1 cellular context compared by ENCODE assay signal in genomic region chrX:48071064-48071985, GRCh38.
TF ChIP-seq lines count a peak whose summit lies in the region.

Gene ZNF630, minus strand, starts transcription at chrX:48071640. Its CDS starts 4,754 bp downstream, at chrX:48066886.

TF ChIP-seq in GM12878, 131 proteins besides CTCF, POLR2A, EP300 and RAD21 (continued from another document):
- TF ChIP-seq HDGF (IDR thresholded peaks at IDR 0.05) (0 out of 2 replicates have a peak, but pooled peaks have one; percentile 28), RCOR1 (conservative IDR thresholded peaks at IDR 0.05; ENCODE audit: low read depth, low read length) (no peak), ZNF217 (IDR thresholded peaks at IDR 0.05) (no peak), ZSCAN29 (IDR thresholded peaks at IDR 0.05) (no peak), SMAD5 (IDR thresholded peaks at IDR 0.05; ENCODE audit: low read depth) (0 out of 2 replicates have a peak, but pooled peaks have one; percentile 54), SIX5 (IDR thresholded peaks at IDR 0.05; ENCODE audit: low read depth, low read length, severe bottlenecking) (no peak), TAF1 (IDR thresholded peaks at IDR 0.05; ENCODE audit: borderline replicate concordance, low read depth, low read length) (peak; percentile 61; the same call in 1 of the 2 replicates), RUNX3 (IDR thresholded peaks at IDR 0.05; ENCODE audit: low read length) (peak; percentile 17; the same call in 1 of the 2 replicates), NR2F1 (conservative IDR thresholded peaks at IDR 0.05) (0 out of 2 replicates have a peak, but pooled peaks have one; percentile 13), IKZF2 (IDR thresholded peaks at IDR 0.05) (peak; percentile 14 to 42; a peak in 1 of 4 replicates), ESRRA (IDR thresholded peaks at IDR 0.05; ENCODE audit: low read length) (no peak), RFX5 (IDR thresholded peaks at IDR 0.05; ENCODE audit: low read depth, low read length) (no peak), ZBTB33 (IDR thresholded peaks at IDR 0.05) (no peak), NR2C2 (IDR thresholded peaks at IDR 0.05; ENCODE audit: borderline replicate concordance, control insufficient read depth, insufficient read length, low read depth) (no peak), LARP7 (IDR thresholded peaks at IDR 0.05) (no peak), MAX (IDR thresholded peaks at IDR 0.05; ENCODE audit: low read depth, low read length) (no peak), REST (IDR thresholded peaks at IDR 0.05; ENCODE audit: low read depth, low read length) (peak; percentile 51; the same call in 1 of the 2 replicates), PKNOX1 (IDR thresholded peaks at IDR 0.05) (peak; percentile 97), SKIL (IDR thresholded peaks at IDR 0.05; ENCODE audit: low read depth, poor library complexity, severe bottlenecking) (no peak), ZNF687 (IDR thresholded peaks at IDR 0.05) (no peak), CREB1 (IDR thresholded peaks at IDR 0.05; ENCODE audit: low read depth) (peak; percentile 61; the same call in 1 of the 2 replicates)
